Comparison of ENCODE assay signal across 11 cellular contexts in genomic region chr5:61160497-61160896, GRCh38. TPM values are rescaled to one million over a fixed set of nuclear protein-coding genes. Genes with fewer than 3 reads are reported as not detected.
DNase-seq lines count a peak whose midpoint lies in the region; ATAC-seq, FAIRE-seq and TF ChIP-seq lines count a peak whose summit lies in the region.
"Had no signal": no experiment of that assay in that cellular context is flagged by ENCODE, and none has a peak within 500 bp of the region (broad histone marks: within the 10 kb centered on the region; RNA-seq: fewer than 3 reads in every experiment).

No MANE protein-coding gene starts in this region.

- H3K4me1 ChIP-seq in CD4-positive, alpha-beta memory T cell (ENCODE audit: insufficient read depth, low read length) = peaks cover 26% of the 10 kb centered on the region
- peaks cover 13% of the 10 kb centered on the region; the same call in 1 of the 2 replicates for H3K4me1 ChIP-seq in HUES6 (ENCODE audit: control insufficient read depth, insufficient read depth, low read length)

- no peak overlapping the region for H3K27ac ChIP-seq in CD4-positive, alpha-beta memory T cell (ENCODE audit: low read depth, low read length)
- H3K27ac ChIP-seq in HUES6 (ENCODE audit: low read depth, low read length) = no peak overlapping the region

- ATAC-seq in naive B cell (ENCODE audit: low read depth in 2 of 2) = no peak
- no peak for ATAC-seq in sciatic nerve

- intact Hi-C loops in CD4-positive, alpha-beta memory T cell (cut with micrococcal nuclease) = loop anchor here (5.0 kb wide), 2 partner anchors 213 to 497 kb away; partner anchors contain the start of genes ERCC8 and NDUFAF2
- intact Hi-C loops in activated T-helper 2 cell treated with anti-CD3 and anti-CD28 coated beads, Interferon-gamma antibody, Interleukin-2, Interleukin-4, amounts not matched to agents 10 μg/mL and 5 μg/mL and 100 μg/mL, durations not matched to agents 14 hours and 24 hours and 36 hours (cut with micrococcal nuclease) = loop anchor here (5.0 to 10.0 kb wide), 7 partner anchors 106 to 494 kb away; partner anchors contain the start of genes ERCC8 and NDUFAF2
- intact Hi-C loops in sciatic nerve (cut with DNase I) = loop anchor here (10.0 kb wide), 1 partner anchor 174 kb away; the partner anchor contains the start of gene ZSWIM6

- H3K4me3 Mint-ChIP-seq in CD4-positive, alpha-beta memory T cell = peak overlapping the region in 5 of 8 donors; percentile 17 to 69 (median 56)
- H3K4me3 Mint-ChIP-seq in activated T-helper 2 cell treated with anti-CD3 and anti-CD28 coated beads, Interferon-gamma antibody, Interleukin-2, Interleukin-4, amounts not matched to agents 10 μg/mL and 5 μg/mL and 100 μg/mL, durations not matched to agents 14 hours and 24 hours and 36 hours (ENCODE audit: low read depth) = peak overlapping the region; percentile 68
- peak overlapping the region in 5 of 8 donors; percentile 17 to 94 (median 72) for H3K4me3 Mint-ChIP-seq in naive B cell

- no peaks in the 10 kb centered on the region for H3K27me3 Mint-ChIP-seq in CD4-positive, alpha-beta memory T cell
- no peaks in the 10 kb centered on the region for H3K27me3 Mint-ChIP-seq in activated T-helper 2 cell treated with anti-CD3 and anti-CD28 coated beads, Interferon-gamma antibody, Interleukin-2, Interleukin-4, amounts not matched to agents 10 μg/mL and 5 μg/mL and 100 μg/mL, durations not matched to agents 14 hours and 24 hours and 36 hours (ENCODE audit: low read depth)
- no peaks in the 10 kb centered on the region for H3K27me3 Mint-ChIP-seq in naive B cell

- no peak for FAIRE-seq in H54 (lab: Jason Lieb, UNC)
- FAIRE-seq: colon had no signal

- peaks cover 45 to 54% of the 10 kb centered on the region in 2 donors for H3K36me3 Mint-ChIP-seq in CD4-positive, alpha-beta memory T cell
- H3K36me3 Mint-ChIP-seq in activated T-helper 2 cell treated with anti-CD3 and anti-CD28 coated beads, Interferon-gamma antibody, Interleukin-2, Interleukin-4, amounts not matched to agents 10 μg/mL and 5 μg/mL and 100 μg/mL, durations not matched to agents 14 hours and 24 hours and 36 hours (ENCODE audit: low read depth) = peaks cover 57% of the 10 kb centered on the region
- peaks cover 16 to 19% of the 10 kb centered on the region in 2 donors for H3K36me3 Mint-ChIP-seq in naive B cell

- H3K27me3 ChIP-seq in CD4-positive, alpha-beta memory T cell (ENCODE audit: insufficient read depth, low read length) = no peaks in the 10 kb centered on the region
- no peaks in the 10 kb centered on the region for H3K27me3 ChIP-seq in HUES6 (ENCODE audit: control insufficient read depth, insufficient read depth, low read length)

- POLR2A ChIA-PET in CD4-positive, alpha-beta memory T cell (lab: Charles Lee; ENCODE audit: partially characterized antibody) = no interaction called here

- no peaks in the 10 kb centered on the region for H3K9me3 ChIP-seq in CD4-positive, alpha-beta memory T cell (ENCODE audit: control insufficient read depth in 1 of 2, low read length in 2 of 2)
- peaks cover 7% of the 10 kb centered on the region for H3K9me3 ChIP-seq in HUES6 (ENCODE audit: control insufficient read depth, insufficient read depth, low read depth, low read length)

- H3K9ac ChIP-seq in HUES6 (ENCODE audit: low read length) = no peak overlapping the region

- peak overlapping the region in 3 of 7 donors; percentile 14 to 57 (median 44) for H3K27ac Mint-ChIP-seq in CD4-positive, alpha-beta memory T cell
- H3K27ac Mint-ChIP-seq in activated T-helper 2 cell treated with anti-CD3 and anti-CD28 coated beads, Interferon-gamma antibody, Interleukin-2, Interleukin-4, amounts not matched to agents 10 μg/mL and 5 μg/mL and 100 μg/mL, durations not matched to agents 14 hours and 24 hours and 36 hours = peak overlapping the region; percentile 46
- peak overlapping the region in 2 of 6 donors; percentile 24 to 60 for H3K27ac Mint-ChIP-seq in naive B cell

- peaks cover 29 to 46% (median 38%) of the 10 kb centered on the region in 4 donors for H3K4me1 Mint-ChIP-seq in CD4-positive, alpha-beta memory T cell
- H3K4me1 Mint-ChIP-seq in activated T-helper 2 cell treated with anti-CD3 and anti-CD28 coated beads, Interferon-gamma antibody, Interleukin-2, Interleukin-4, amounts not matched to agents 10 μg/mL and 5 μg/mL and 100 μg/mL, durations not matched to agents 14 hours and 24 hours and 36 hours (ENCODE audit: low read depth) = peaks cover 38% of the 10 kb centered on the region
- peaks cover 20 to 46% (median 40%) of the 10 kb centered on the region in 3 donors for H3K4me1 Mint-ChIP-seq in naive B cell

- H3K36me3 ChIP-seq in CD4-positive, alpha-beta memory T cell (ENCODE audit: insufficient read depth, low read length) = peaks cover 11% of the 10 kb centered on the region
- peaks cover 43% of the 10 kb centered on the region for H3K36me3 ChIP-seq in HUES6 (ENCODE audit: control insufficient read depth, insufficient read depth, low read length)

- H3K9me3 Mint-ChIP-seq in CD4-positive, alpha-beta memory T cell = peaks cover 0 to 10% (median 5%) of the 10 kb centered on the region in 8 donors
- peaks cover 2% of the 10 kb centered on the region for H3K9me3 Mint-ChIP-seq in activated T-helper 2 cell treated with anti-CD3 and anti-CD28 coated beads, Interferon-gamma antibody, Interleukin-2, Interleukin-4, amounts not matched to agents 10 μg/mL and 5 μg/mL and 100 μg/mL, durations not matched to agents 14 hours and 24 hours and 36 hours
- H3K9me3 Mint-ChIP-seq in naive B cell = peaks cover 0 to 3% (median 0%) of the 10 kb centered on the region in 7 donors

- CTCF ChIA-PET in CD4-positive, alpha-beta memory T cell (lab: Charles Lee; ENCODE audit: partially characterized antibody) = no interaction called here

- no peak for DNase-seq in CD4-positive, alpha-beta memory T cell
- DNase-seq in activated T-helper 2 cell treated with anti-CD3 and anti-CD28 coated beads, Interferon-gamma antibody, Interleukin-2, Interleukin-4, amounts not matched to agents 10 μg/mL and 5 μg/mL and 100 μg/mL, durations not matched to agents 14 hours and 24 hours and 36 hours (ENCODE audit: low spot score) = no peak
- DNase-seq in naive B cell (no peak), H54 (ENCODE audit: insufficient read length, low spot score) (no peak), sciatic nerve (ENCODE audit: low spot score) (no peak), NCI-H82 (lab: John Stamatoyannopoulos, UW) (no peak)
- no peak for DNase-seq in stimulated activated CD4-positive, alpha-beta T cell treated with anti-CD3 and anti-CD28 coated beads, Interleukin-4, amount 100 ng/mL, for 24 hours
- DNase-seq: midbrain, NCI-H2227 treated with DMSO at 0.1 percent for 48 hours had no signal

- TF ChIP-seq POLR2A in H54 (IDR thresholded peaks at IDR 0.05; ENCODE audit: low read depth, low read length) = no peak

- H3K4me3 ChIP-seq in CD4-positive, alpha-beta memory T cell (ENCODE audit: low read length in 2 of 2) = no peak overlapping the region
- H3K4me3 ChIP-seq in HUES6 (ENCODE audit: low read depth, low read length) = peak overlapping the region; percentile 97; the same call in 1 of the 2 replicates

RNA-seq across cellular contexts. Expression of gene SMIM15, which starts 1.8 kb away (rescaled TPM):
- total RNA-seq in CD4-positive, alpha-beta memory T cell = 10 to 100 TPM; 33.1 to 37.7 TPM
- 10 to 100 TPM; 32.8 to 41.0 TPM for polyA plus RNA-seq in CD4-positive, alpha-beta memory T cell
- 73.2 and 78.3 TPM in 2 replicates for total RNA-seq in activated T-helper 2 cell treated with anti-CD3 and anti-CD28 coated beads, Interferon-gamma antibody, Interleukin-2, Interleukin-4, amounts not matched to agents 10 μg/mL and 5 μg/mL and 100 μg/mL, durations not matched to agents 14 hours and 24 hours and 36 hours
- 10 to 100 TPM; 22.6 to 40.6 (median 35.1) TPM for polyA plus RNA-seq in naive B cell (ENCODE audit: low read depth in 6 of 6)
- total RNA-seq in sciatic nerve = 37.8 TPM
